Comparison of ENCODE assay signal across 8 cellular contexts in genomic region chr4:127622923-127623754, GRCh38. TPM values are rescaled to one million over a fixed set of nuclear protein-coding genes. Genes with fewer than 3 reads are reported as not detected.
A peak's percentile ranks its signal among the peaks of the same experiment; 100 is the strongest.
DNase-seq lines count a peak whose midpoint lies in the region; ATAC-seq and TF ChIP-seq lines count a peak whose summit lies in the region.

No MANE protein-coding gene starts in this region.

- no peaks in the 10 kb centered on the region for H3K79me2 ChIP-seq in OCI-LY7 (ENCODE audit: insufficient read depth, low read depth, low read length)

- peaks cover 16% of the 10 kb centered on the region for H3K27me3 Mint-ChIP-seq in Caco-2 (ENCODE audit: insufficient read depth, unreplicated experiment)
- H3K27me3 Mint-ChIP-seq in naive thymus-derived CD8-positive, alpha-beta T cell, result peaks cover 31 to 74% (median 32%) of the 10 kb centered on the region in 5 donors

- intact Hi-C loops in Caco-2 (cut with micrococcal nuclease; ENCODE audit: unreplicated experiment), result loop anchor here (5.0 kb wide), 1 partner anchor 109 kb away; the partner anchor contains the start of gene SLC25A31
- intact Hi-C loops in OCI-LY7 (cut with micrococcal nuclease; ENCODE audit: unreplicated experiment), result no loop called here

- H3K27me3 ChIP-seq in Caco-2 (replicated peaks; ENCODE audit: control insufficient read depth, insufficient read depth, low read length) (no peaks in the 10 kb centered on the region), H7 (ENCODE audit: control insufficient read depth, insufficient read depth, low read length) (peaks cover 34% of the 10 kb centered on the region)

- no peaks in the 10 kb centered on the region for H3K9me3 Mint-ChIP-seq in Caco-2 (ENCODE audit: unreplicated experiment)
- H3K9me3 Mint-ChIP-seq in naive thymus-derived CD8-positive, alpha-beta T cell, result peaks cover 0 to 10% (median 4%) of the 10 kb centered on the region in 9 donors

- no peaks in the 10 kb centered on the region for H3K36me3 Mint-ChIP-seq in Caco-2 (ENCODE audit: insufficient read depth, unreplicated experiment)
- peaks cover 0 to 6% (median 0%) of the 10 kb centered on the region in 3 donors for H3K36me3 Mint-ChIP-seq in naive thymus-derived CD8-positive, alpha-beta T cell

- H3K9me3 ChIP-seq in Caco-2 (no peaks in the 10 kb centered on the region), SK-N-MC (ENCODE audit: low read depth, low read length) (no peaks in the 10 kb centered on the region), OCI-LY7 (ENCODE audit: low read length) (no peaks in the 10 kb centered on the region)

- peak overlapping the region; percentile 71 for H3K4me3 Mint-ChIP-seq in Caco-2 (ENCODE audit: unreplicated experiment)
- H3K4me3 Mint-ChIP-seq in naive thymus-derived CD8-positive, alpha-beta T cell, result peak overlapping the region in 9 of 10 donors; percentile 2 to 63 (median 60)

- CTCF ChIA-PET in Caco-2 (lab: Charles Lee) (interaction anchor here (0.6 to 1.7 kb wide), 4 partner anchors 9 to 347 kb away, joined by 3 to 8 read pairs (median 6); partner anchors contain the start of gene INTU), OCI-LY7 (lab: Charles Lee; ENCODE audit: unreplicated experiment) (no interaction called here)

- H3K27ac ChIP-seq in SK-N-MC, result peak overlapping the region; percentile 87
- no peak overlapping the region for H3K27ac ChIP-seq in OCI-LY7 (ENCODE audit: low read depth, low read length, poor library complexity, severe bottlenecking)

- ATAC-seq in naive thymus-derived CD8-positive, alpha-beta T cell, result peak in 1 of 2 donors; percentile 23
- no peak for ATAC-seq in GM21717 (IDR thresholded peaks at IDR 0.05; ENCODE audit: unreplicated experiment)

- no TSS peak for BruUV-seq in Caco-2 (replicated peaks; lab: Mats Ljungman, UMichigan)
- no TSS peak for BruUV-seq in OCI-LY7 (replicated peaks; lab: Mats Ljungman, UMichigan)

- POLR2A ChIA-PET in Caco-2 (lab: Charles Lee) (interaction anchor here (0.6 to 1.0 kb wide), 2 partner anchors 10 to 159 kb away, joined by 3 read pairs; partner anchors contain the start of genes HSPA4L and INTU), OCI-LY7 (lab: Charles Lee) (no interaction called here)
- POLR2A ChIA-PET in naive thymus-derived CD8-positive, alpha-beta T cell (lab: Charles Lee), result no interaction called here

- TF ChIP-seq CTCF in Caco-2 (IDR thresholded peaks at IDR 0.05; ENCODE audit: insufficient read depth in 1 of 2, low read depth in 1 of 2, low read length in 1 of 2, severe bottlenecking in 1 of 2, unreplicated experiment in 1 of 2) (peak; percentile 25 to 55), OCI-LY7 (conservative IDR thresholded peaks at IDR 0.05; ENCODE audit: low read length) (no peak)

- H3K27ac Mint-ChIP-seq in Caco-2 (ENCODE audit: unreplicated experiment), result no peak overlapping the region
- no peak overlapping the region for H3K27ac Mint-ChIP-seq in naive thymus-derived CD8-positive, alpha-beta T cell

- no peaks in the 10 kb centered on the region for H3K36me3 ChIP-seq in Caco-2 (ENCODE audit: control insufficient read depth, insufficient read depth, low read length)
- H3K36me3 ChIP-seq in H7 (replicated peaks; ENCODE audit: control insufficient read depth, insufficient read depth, low read length), result no peaks in the 10 kb centered on the region
- no peaks in the 10 kb centered on the region for H3K36me3 ChIP-seq in SK-N-MC (ENCODE audit: insufficient read depth, low read length)
- H3K36me3 ChIP-seq in OCI-LY7 (ENCODE audit: insufficient read depth, low read length), result no peaks in the 10 kb centered on the region

- H3K9me2 ChIP-seq in OCI-LY7 (ENCODE audit: insufficient read depth, low read length), result no peaks in the 10 kb centered on the region

- no peaks in the 10 kb centered on the region for H3K4me1 Mint-ChIP-seq in Caco-2 (ENCODE audit: low read depth, unreplicated experiment)
- H3K4me1 Mint-ChIP-seq in naive thymus-derived CD8-positive, alpha-beta T cell, result peaks cover 5 to 10% (median 5%) of the 10 kb centered on the region in 4 donors

- no peaks in the 10 kb centered on the region for H3K4me1 ChIP-seq in Caco-2
- no peaks in the 10 kb centered on the region for H3K4me1 ChIP-seq in OCI-LY7 (ENCODE audit: insufficient read depth, low read length, poor library complexity, severe bottlenecking)

- H3K4me2 ChIP-seq in OCI-LY7 (ENCODE audit: low read length), result no peak overlapping the region

- H3K9ac ChIP-seq in SK-N-MC (ENCODE audit: insufficient read length), result peak overlapping the region; percentile 74

- H3K4me3 ChIP-seq in Caco-2 (ENCODE audit: low read depth, low read length) (peak overlapping the region; percentile 34), H7 (ENCODE audit: insufficient read depth, low read depth, low read length) (peak overlapping the region; percentile 55), SK-N-MC (peak overlapping the region; percentile 81), OCI-LY7 (ENCODE audit: low read depth, low read length, poor library complexity, severe bottlenecking) (no peak overlapping the region)

- DNase-seq in Caco-2 (peak in 1 of 2 experiments; percentile 70), H7 (peak; percentile 88), SK-N-MC (ENCODE audit: low read depth, low spot score) (no peak), fibroblast of gingiva (ENCODE audit: low read depth) (peak; percentile 7), OCI-LY7 (ENCODE audit: low spot score) (no peak)
- DNase-seq in naive thymus-derived CD8-positive, alpha-beta T cell, result no peak
- no peak for DNase-seq in activated effector memory CD4-positive, alpha-beta T cell treated with anti-CD3 and anti-CD28 coated beads, Interleukin-2, amount 50 U/mL, for 16 hours

- H2AFZ ChIP-seq in OCI-LY7 (ENCODE audit: low read length), result no peak overlapping the region

- H4K20me1 ChIP-seq in OCI-LY7 (ENCODE audit: insufficient read depth, low read length), result no peaks in the 10 kb centered on the region

RNA-seq across cellular contexts. Expression of gene INTU, which starts 9.6 kb away (rescaled TPM):
- total RNA-seq in Caco-2 (2022) (2.0 and 3.0 TPM in 2 replicates), OCI-LY7 (2022) (not detected in 2 replicates)
- total RNA-seq in H7 (2014; rRNA removed; shearing (Covaris generic)), result 10.3 and 11.8 TPM in 2 replicates
- under 1 TPM; 0.60 to 0.80 TPM for total RNA-seq in naive thymus-derived CD8-positive, alpha-beta T cell
- under 1 TPM in 1 of 3 donors, not detected in 2; 0.14 TPM for polyA plus RNA-seq in naive thymus-derived CD8-positive, alpha-beta T cell
- total RNA-seq in OCI-LY7 (2014; rRNA removed; shearing (Covaris generic)), result not detected in 2 replicates

Comparison
In these comparisons a context has a peak if more than half of its experiments do, and no peak if none do; other contexts are left out.
1. DNase-seq: peak in H7 (single experiment) and fibroblast of gingiva (single experiment); none in SK-N-MC (single experiment), naive thymus-derived CD8-positive, alpha-beta T cell (0 of 10), activated effector memory CD4-positive, alpha-beta T cell treated with anti-CD3 and anti-CD28 coated beads, Interleukin-2, amount 50 U/mL, for 16 hours (single experiment) and OCI-LY7 (single experiment).